9 cellular contexts compared by ENCODE assay signal in the genomic region with DNA sequence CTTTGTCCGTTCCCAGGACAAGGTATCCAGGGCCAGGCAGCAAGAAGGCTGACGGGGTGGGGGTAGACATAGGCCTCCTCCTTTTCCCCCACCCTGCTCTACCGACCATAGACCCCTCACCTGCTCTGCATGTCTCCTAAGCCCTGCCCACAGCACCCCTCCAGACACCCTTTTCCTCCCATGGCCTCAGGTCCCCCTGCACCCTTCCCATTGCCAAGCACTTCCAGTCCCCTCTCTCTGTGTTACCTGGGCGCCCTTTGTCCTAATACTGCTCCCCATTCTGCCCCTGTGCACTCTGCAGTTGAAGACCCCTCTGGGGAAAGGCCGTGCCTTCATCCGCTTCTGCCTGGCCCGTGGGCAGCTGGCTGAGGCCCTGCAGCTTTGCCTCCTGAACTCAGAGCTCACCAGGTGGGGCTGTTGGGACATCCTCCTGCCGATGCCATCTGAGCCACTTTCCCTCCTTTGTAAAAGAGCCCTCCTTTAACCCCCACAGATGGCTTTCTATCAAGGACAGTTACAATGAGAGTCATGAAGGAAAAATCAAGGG. TPM values are rescaled to one million over a fixed set of nuclear protein-coding genes. Genes with fewer than 3 reads are reported as not detected.
"Had no signal": no experiment of that assay in that cellular context is flagged by ENCODE, and none has a peak within 500 bp of the region (broad histone marks: within the 10 kb centered on the region; RNA-seq: fewer than 3 reads in every experiment).

No MANE protein-coding gene starts in this region.

- H3K9me3 Mint-ChIP-seq: GM23338 had no signal

- H3K4me2 ChIP-seq: GM23338 had no signal

- H3K27ac Mint-ChIP-seq: GM23338 had no signal

- H3K4me3 ChIP-seq: GM23338, HAP-1, K562 had no signal

- H2AFZ ChIP-seq: GM23338 had no signal

- H3K36me3 ChIP-seq: HAP-1 had no signal

- H3K4me3 Mint-ChIP-seq: GM23338 had no signal

- FAIRE-seq: H1, H54, K562 had no signal

- H3K4me1 ChIP-seq: HAP-1 had no signal

- ATAC-seq: GM23338, K562 had no signal

- DNase-seq: IMR-90, KG1 had no signal

- H3K27ac ChIP-seq: HL-60 had no signal

- H3K9me3 ChIP-seq: HAP-1 had no signal

RNA-seq across cellular contexts. Expression of a gene that starts 3.5 kb away (rescaled TPM):
- total RNA-seq: GM23338, HT1080, IMR-90, K562 had no signal
- polyA plus RNA-seq: IMR-90, K562 had no signal

RNA-seq across cellular contexts. Expression of a gene that starts 53.3 kb away (rescaled TPM):
- total RNA-seq: IMR-90, K562 had no signal
- polyA plus RNA-seq: IMR-90, K562 had no signal
